8 cellular contexts compared by ENCODE assay signal in genomic region chr9:91422832-91423711, GRCh38. TPM values are rescaled to one million over a fixed set of nuclear protein-coding genes. Genes with fewer than 3 reads are reported as not detected.
DNase-seq lines count a peak whose midpoint lies in the region; ATAC-seq, FAIRE-seq and TF ChIP-seq lines count a peak whose summit lies in the region.

No MANE protein-coding gene starts in this region.

- H3K36me3 Mint-ChIP-seq in CD14-positive monocyte = peaks cover 16 to 25% of the 10 kb centered on the region in 2 donors
- peaks cover 7% of the 10 kb centered on the region for H3K36me3 Mint-ChIP-seq in activated naive CD4-positive, alpha-beta T cell treated with anti-CD3 and anti-CD28 coated beads for 36 hours (ENCODE audit: low read depth)

- intact Hi-C loops in CD14-positive monocyte (cut with micrococcal nuclease) (loop anchor here (2.0 to 10.0 kb wide), 6 partner anchors 61 to 618 kb away; partner anchors contain the start of genes AUH (in 1 of the 2) and SYK (in 1 of the 2)), upper lobe of right lung (cut with DNase I) (loop anchor here (10.0 kb wide), 1 partner anchor 388 kb away; no protein-coding TSS in a partner anchor)
- intact Hi-C loops in activated naive CD4-positive, alpha-beta T cell treated with anti-CD3 and anti-CD28 coated beads for 36 hours (cut with micrococcal nuclease) = loop anchor here (1.0 to 5.0 kb wide), 5 partner anchors 8 to 272 kb away; no protein-coding TSS in a partner anchor

- peak overlapping the region; percentile 87 for H3K27ac ChIP-seq in upper lobe of right lung

- peak overlapping the region; percentile 99 to 100 for H3K4me3 Mint-ChIP-seq in CD14-positive monocyte
- peak overlapping the region; percentile 94 for H3K4me3 Mint-ChIP-seq in activated naive CD4-positive, alpha-beta T cell treated with anti-CD3 and anti-CD28 coated beads for 36 hours

- H2AFZ ChIP-seq in neuron (ENCODE audit: low read depth, low read length) = peak overlapping the region; percentile 28

- peak overlapping the region; percentile 93 to 100 (median 97) for H3K27ac Mint-ChIP-seq in CD14-positive monocyte
- H3K27ac Mint-ChIP-seq in activated naive CD4-positive, alpha-beta T cell treated with anti-CD3 and anti-CD28 coated beads for 36 hours = peak overlapping the region; percentile 81

- H3K36me3 ChIP-seq in neuron (ENCODE audit: insufficient read depth, low read length) = no peaks in the 10 kb centered on the region
- no peaks in the 10 kb centered on the region for H3K36me3 ChIP-seq in upper lobe of right lung

- peak; percentile 39 for ATAC-seq in GM19324 (IDR thresholded peaks at IDR 0.05; ENCODE audit: low FRiP score, unreplicated experiment)
- peak; percentile 46 for ATAC-seq in HG03432 (IDR thresholded peaks at IDR 0.05; ENCODE audit: unreplicated experiment)
- ATAC-seq in upper lobe of right lung = peak; percentile 6

- H3K9me3 Mint-ChIP-seq in CD14-positive monocyte = peaks cover 0 to 16% (median 2%) of the 10 kb centered on the region in 7 donors
- H3K9me3 Mint-ChIP-seq in activated naive CD4-positive, alpha-beta T cell treated with anti-CD3 and anti-CD28 coated beads for 36 hours = no peaks in the 10 kb centered on the region

- peaks cover 20% of the 10 kb centered on the region for H3K27me3 ChIP-seq in neuron (ENCODE audit: insufficient read depth, low read length)
- H3K27me3 ChIP-seq in upper lobe of right lung = no peaks in the 10 kb centered on the region

- CTCF ChIA-PET in activated naive CD4-positive, alpha-beta T cell treated with anti-CD3 and anti-CD28 coated beads for 36 hours (lab: Charles Lee) = interaction anchor here (0.7 to 4.9 kb wide), 3 partner anchors 83 to 509 kb away, joined by 3 to 71 read pairs (median 61); no protein-coding TSS in a partner anchor

- peaks cover 57% of the 10 kb centered on the region for H3K4me1 Mint-ChIP-seq in CD14-positive monocyte
- H3K4me1 Mint-ChIP-seq in activated naive CD4-positive, alpha-beta T cell treated with anti-CD3 and anti-CD28 coated beads for 36 hours (ENCODE audit: low read depth) = peaks cover 57% of the 10 kb centered on the region

- H3K4me1 ChIP-seq in neuron (ENCODE audit: insufficient read depth, low read length) = peaks cover 12% of the 10 kb centered on the region
- peaks cover 34% of the 10 kb centered on the region for H3K4me1 ChIP-seq in upper lobe of right lung

- peaks cover 10 to 33% (median 21%) of the 10 kb centered on the region in 3 donors for H3K27me3 Mint-ChIP-seq in CD14-positive monocyte (ENCODE audit: low read depth in 3 of 3)
- H3K27me3 Mint-ChIP-seq in activated naive CD4-positive, alpha-beta T cell treated with anti-CD3 and anti-CD28 coated beads for 36 hours (ENCODE audit: low read depth) = peaks cover 9% of the 10 kb centered on the region

- peak overlapping the region; percentile 77 for H3K4me3 ChIP-seq in neuron (ENCODE audit: low read length)
- H3K4me3 ChIP-seq in upper lobe of right lung = peak overlapping the region; percentile 71

- no peaks in the 10 kb centered on the region for H3K9me3 ChIP-seq in neuron (ENCODE audit: low read length)
- H3K9me3 ChIP-seq in upper lobe of right lung = no peaks in the 10 kb centered on the region

- DNase-seq in CD14-positive monocyte (ENCODE audit: low spot score) = no peak
- DNase-seq in RCC 7860 (ENCODE audit: low spot score) = peak; percentile 63
- peak; percentile 74 for DNase-seq in activated naive CD4-positive, alpha-beta T cell treated with anti-CD3 and anti-CD28 coated beads for 36 hours
- peak; percentile 46 for DNase-seq in foreskin melanocyte
- DNase-seq in upper lobe of right lung = peak; percentile 85

- no peak for TF ChIP-seq CTCF in CD14-positive monocyte (IDR thresholded peaks at IDR 0.05)
- peak; percentile 29 for TF ChIP-seq CTCF in upper lobe of right lung (IDR thresholded peaks at IDR 0.05)

- FAIRE-seq in RCC 7860 (lab: Jason Lieb, UNC) = no peak

RNA-seq across cellular contexts. Expression of gene NFIL3, which starts 0.6 kb away (rescaled TPM):
- 10 to 100 TPM; 18.6 to 64.0 TPM for polyA plus RNA-seq in CD14-positive monocyte
- total RNA-seq in activated naive CD4-positive, alpha-beta T cell treated with anti-CD3 and anti-CD28 coated beads for 36 hours = 10 to 100 TPM; 56.4 to 58.5 TPM
- 26.2 TPM for total RNA-seq in upper lobe of right lung
